In genomic region chrX:145716226-145716625, GRCh38 we compare ENCODE assay signal across 20 cellular contexts.
A peak's percentile ranks its signal among the peaks of the same experiment; 100 is the strongest.
DNase-seq lines count a peak whose midpoint lies in the region; ATAC-seq lines count a peak whose summit lies in the region.
"Had no signal": no experiment of that assay in that cellular context is flagged by ENCODE, and none has a peak within 500 bp of the region (broad histone marks: within the 10 kb centered on the region; RNA-seq: fewer than 3 reads in every experiment).

No MANE protein-coding gene starts in this region.

- no peaks in the 10 kb centered on the region for H3K36me3 Mint-ChIP-seq in naive thymus-derived CD8-positive, alpha-beta T cell
- H3K36me3 Mint-ChIP-seq in activated T-cell treated with anti-CD3 and anti-CD28 coated beads, Interleukin-2, amount 50 U/mL, for 4 hours (ENCODE audit: insufficient read depth), result no peaks in the 10 kb centered on the region
- H3K36me3 Mint-ChIP-seq: CD4-positive, CD25-positive, alpha-beta regulatory T cell; CD8-positive, alpha-beta T cell had no signal

- H3K9ac ChIP-seq in HUES6 (ENCODE audit: low read length) (no peak overlapping the region), neuronal stem cell (ENCODE audit: low read depth, low read length, poor library complexity) (no peak overlapping the region), Karpas-422 (ENCODE audit: low read length) (no peak overlapping the region)
- H3K9ac ChIP-seq: BLaER1 had no signal

- no peak overlapping the region for H3K4me3 Mint-ChIP-seq in naive thymus-derived CD8-positive, alpha-beta T cell
- no peak overlapping the region for H3K4me3 Mint-ChIP-seq in activated T-cell treated with anti-CD3 and anti-CD28 coated beads, Interleukin-2, amount 50 U/mL, for 4 hours
- H3K4me3 Mint-ChIP-seq: B cell; CD4-positive, CD25-positive, alpha-beta regulatory T cell; CD8-positive, alpha-beta T cell had no signal

- H2BK120ac ChIP-seq in neuronal stem cell (ENCODE audit: low read depth, low read length), result no peak overlapping the region

- H3K27me3 ChIP-seq in HUES6 (ENCODE audit: control insufficient read depth, insufficient read depth, low read length), result peaks cover 3% of the 10 kb centered on the region; the same call in 1 of the 2 replicates
- no peaks in the 10 kb centered on the region for H3K27me3 ChIP-seq in neuronal stem cell (ENCODE audit: control insufficient read depth in 3 of 3, insufficient read depth in 3 of 3, low read depth in 1 of 3, low read length in 3 of 3)
- H3K27me3 ChIP-seq in Karpas-422 (ENCODE audit: low read length), result no peaks in the 10 kb centered on the region

- H3K9me3 Mint-ChIP-seq in naive thymus-derived CD8-positive, alpha-beta T cell, result peaks cover 0 to 6% (median 0%) of the 10 kb centered on the region in 9 donors
- peaks cover 3% of the 10 kb centered on the region for H3K9me3 Mint-ChIP-seq in activated T-cell treated with anti-CD3 and anti-CD28 coated beads, Interleukin-2, amount 50 U/mL, for 4 hours

- peaks cover 25% of the 10 kb centered on the region for H3K4me1 ChIP-seq in HUES6 (ENCODE audit: control insufficient read depth, insufficient read depth, low read length)
- H3K4me1 ChIP-seq in neuronal stem cell (ENCODE audit: control insufficient read depth in 2 of 2, insufficient read depth in 1 of 2, low read depth in 1 of 2, low read length in 2 of 2), result no peaks in the 10 kb centered on the region
- H3K4me1 ChIP-seq in Karpas-422 (ENCODE audit: low read length), result no peaks in the 10 kb centered on the region
- H3K4me1 ChIP-seq: BLaER1, Caco-2 had no signal

- no peak overlapping the region for H3K23ac ChIP-seq in neuronal stem cell (ENCODE audit: low read depth, low read length, poor library complexity)

- H3K27ac ChIP-seq in HUES6 (ENCODE audit: low read depth, low read length) (peak overlapping the region; percentile 43; the same call in 1 of the 2 replicates), neuronal stem cell (replicated peaks; ENCODE audit: low read length) (no peak overlapping the region), Karpas-422 (ENCODE audit: low read length) (no peak overlapping the region)
- H3K27ac ChIP-seq: 22Rv1, BLaER1, C4-2B had no signal

- H3K9me2 ChIP-seq in Karpas-422 (replicated peaks; ENCODE audit: insufficient read depth, low read length), result no peaks in the 10 kb centered on the region

- POLR2A ChIA-PET in naive thymus-derived CD8-positive, alpha-beta T cell (lab: Charles Lee), result no interaction called here

- no peak overlapping the region for H2BK12ac ChIP-seq in neuronal stem cell (ENCODE audit: low read length)

- no peaks in the 10 kb centered on the region for H4K20me1 ChIP-seq in Karpas-422 (ENCODE audit: insufficient read depth, low read depth, low read length)
- H4K20me1 ChIP-seq: BLaER1 had no signal

- H4K91ac ChIP-seq in neuronal stem cell (ENCODE audit: low read depth, low read length, poor library complexity), result no peak overlapping the region

- no peak overlapping the region for H3K4ac ChIP-seq in neuronal stem cell (ENCODE audit: low read length)

- H3K14ac ChIP-seq in neuronal stem cell (ENCODE audit: low read length), result no peak overlapping the region

- no peaks in the 10 kb centered on the region for H3K36me3 ChIP-seq in HUES6 (ENCODE audit: control insufficient read depth, insufficient read depth, low read length)
- H3K36me3 ChIP-seq in neuronal stem cell (replicated peaks in 1 of 2; ENCODE audit: control insufficient read depth in 2 of 2, insufficient read depth in 2 of 2, low read length in 2 of 2), result no peaks in the 10 kb centered on the region
- no peaks in the 10 kb centered on the region for H3K36me3 ChIP-seq in Karpas-422 (ENCODE audit: insufficient read depth, low read length)
- H3K36me3 ChIP-seq: BLaER1 had no signal

- no peak overlapping the region for H3K27ac Mint-ChIP-seq in naive thymus-derived CD8-positive, alpha-beta T cell
- H3K27ac Mint-ChIP-seq: B cell; CD4-positive, CD25-positive, alpha-beta regulatory T cell; CD8-positive, alpha-beta T cell had no signal

- no peak for ATAC-seq in naive thymus-derived CD8-positive, alpha-beta T cell
- no peak for ATAC-seq in activated T-cell treated with anti-CD3 and anti-CD28 coated beads, Interleukin-2, amount 50 U/mL, for 4 hours
- ATAC-seq: CD8-positive, alpha-beta T cell; HCT116 had no signal

- H2BK5ac ChIP-seq in neuronal stem cell (ENCODE audit: low read length), result no peak overlapping the region

- no peaks in the 10 kb centered on the region for H3K27me3 Mint-ChIP-seq in naive thymus-derived CD8-positive, alpha-beta T cell
- no peaks in the 10 kb centered on the region for H3K27me3 Mint-ChIP-seq in activated T-cell treated with anti-CD3 and anti-CD28 coated beads, Interleukin-2, amount 50 U/mL, for 4 hours (ENCODE audit: low read depth)
- H3K27me3 Mint-ChIP-seq: B cell; CD4-positive, CD25-positive, alpha-beta regulatory T cell had no signal

- H2AFZ ChIP-seq in neuronal stem cell (ENCODE audit: low read length), result peak overlapping the region; percentile 59
- no peak overlapping the region for H2AFZ ChIP-seq in Karpas-422 (ENCODE audit: low read length)

- H3K4me1 Mint-ChIP-seq in naive thymus-derived CD8-positive, alpha-beta T cell, result no peaks in the 10 kb centered on the region
- no peaks in the 10 kb centered on the region for H3K4me1 Mint-ChIP-seq in activated T-cell treated with anti-CD3 and anti-CD28 coated beads, Interleukin-2, amount 50 U/mL, for 4 hours (ENCODE audit: low read depth)
- H3K4me1 Mint-ChIP-seq: B cell; CD4-positive, CD25-positive, alpha-beta regulatory T cell had no signal

- H3K18ac ChIP-seq in neuronal stem cell (ENCODE audit: low read length), result no peak overlapping the region

- H4K8ac ChIP-seq in neuronal stem cell (ENCODE audit: low read depth, low read length), result no peak overlapping the region

- H3K4me2 ChIP-seq in neuronal stem cell (ENCODE audit: insufficient read depth, low read length, poor library complexity, severe bottlenecking) (no peak overlapping the region), Karpas-422 (ENCODE audit: low read depth, low read length, poor library complexity, severe bottlenecking) (no peak overlapping the region)
- H3K4me2 ChIP-seq: BLaER1 had no signal

- no CpG with 5 or more reads among the region's 2 CpGs for WGBS in neuronal stem cell (ENCODE audit: extremely low coverage in 2 of 2, insufficient read length in 2 of 2, insufficient replicate concordance in 1 of 2), 2 donors

- no peak overlapping the region for H2BK15ac ChIP-seq in neuronal stem cell (ENCODE audit: low read length)

- no peaks in the 10 kb centered on the region for H3K79me1 ChIP-seq in neuronal stem cell (ENCODE audit: low read depth, low read length)

- no peaks in the 10 kb centered on the region for H3K9me3 ChIP-seq in HUES6 (ENCODE audit: control insufficient read depth, insufficient read depth, low read depth, low read length)
- H3K9me3 ChIP-seq in neuronal stem cell (replicated peaks in 1 of 2; ENCODE audit: control insufficient read depth in 2 of 2, insufficient read depth in 1 of 2, low read depth in 1 of 2, low read length in 2 of 2), result no peaks in the 10 kb centered on the region
- H3K9me3 ChIP-seq in Karpas-422 (ENCODE audit: low read length), result 0 out of 2 replicates have a peak, but pooled peaks cover 6% of the 10 kb centered on the region
- H3K9me3 ChIP-seq: BLaER1, Caco-2 had no signal

- H3K4me3 ChIP-seq in HUES6 (ENCODE audit: low read depth, low read length) (no peak overlapping the region), neuronal stem cell (ENCODE audit: low read length in 2 of 2) (no peak overlapping the region), Karpas-422 (ENCODE audit: low read length) (no peak overlapping the region)
- H3K4me3 ChIP-seq: BLaER1 had no signal

- no peaks in the 10 kb centered on the region for H3K79me2 ChIP-seq in Karpas-422 (ENCODE audit: low read length)

- DNase-seq in Daoy (ENCODE audit: low read depth) (peak; percentile 3), H4 (ENCODE audit: low spot score) (peak; percentile 25), neuronal stem cell (ENCODE audit: low spot score) (no peak), Karpas-422 (no peak)
- DNase-seq in naive thymus-derived CD8-positive, alpha-beta T cell, result no peak
- DNase-seq in activated T-cell treated with anti-CD3 and anti-CD28 coated beads, Interleukin-2, amount 50 U/mL, for 4 hours, result no peak
- DNase-seq: Caco-2; CD4-positive, CD25-positive, alpha-beta regulatory T cell; CD8-positive, alpha-beta T cell; DMS153; DND-41; EL; GOT3; H7 had no signal

- H2AK5ac ChIP-seq in neuronal stem cell (ENCODE audit: low read depth, low read length), result no peak overlapping the region

Comparison
In these comparisons a context has a peak if more than half of its experiments do, and no peak if none do; other contexts are left out.
1. DNase-seq: peak in Daoy (single experiment) and H4 (single experiment); none in neuronal stem cell (single experiment), naive thymus-derived CD8-positive, alpha-beta T cell (0 of 10), activated T-cell treated with anti-CD3 and anti-CD28 coated beads, Interleukin-2, amount 50 U/mL, for 4 hours (single experiment) and Karpas-422 (single experiment).